Comparison of ENCODE assay signal across 20 cellular contexts in the genomic region with DNA sequence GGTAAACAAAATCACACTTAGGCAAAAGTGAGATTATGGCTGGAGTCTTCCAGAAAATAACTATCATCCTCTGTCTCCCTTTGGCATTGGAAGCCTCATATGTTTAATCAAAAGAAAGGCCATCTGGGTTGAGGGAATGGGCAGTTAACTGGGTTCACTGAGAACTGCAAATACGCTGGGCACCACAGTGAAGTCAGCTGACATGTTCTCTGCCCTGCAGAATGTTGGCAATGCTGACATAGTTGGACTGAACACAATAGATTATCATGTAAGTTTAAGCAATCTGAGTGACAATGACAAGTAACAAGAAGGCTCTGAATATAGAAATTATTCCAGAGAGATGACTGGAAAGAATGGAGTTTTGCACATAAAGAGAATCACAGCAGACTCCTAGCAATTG. TPM values are rescaled to one million over a fixed set of nuclear protein-coding genes. Genes with fewer than 3 reads are reported as not detected.
DNase-seq lines count a peak whose midpoint lies in the region; ATAC-seq, FAIRE-seq and TF ChIP-seq lines count a peak whose summit lies in the region.
"Had no signal": no experiment of that assay in that cellular context is flagged by ENCODE, and none has a peak within 500 bp of the region (broad histone marks: within the 10 kb centered on the region; RNA-seq: fewer than 3 reads in every experiment).

No MANE protein-coding gene starts in this region.

- TF ChIP-seq CTCF in right lobe of liver (IDR thresholded peaks at IDR 0.05) = no peak
- no peak for TF ChIP-seq CTCF in HepG2 (CRISPR knock-in tag; IDR thresholded peaks at IDR 0.05)
- no peak for TF ChIP-seq CTCF in left ventricle myocardium inferior (IDR thresholded peaks at IDR 0.05; ENCODE audit: borderline replicate concordance)
- no peak for TF ChIP-seq CTCF in smooth muscle cell (IDR thresholded peaks at IDR 0.05; ENCODE audit: borderline replicate concordance, insufficient read depth, poor library complexity, severe bottlenecking)
- TF ChIP-seq CTCF in Peyer's patch (IDR thresholded peaks at IDR 0.05) = no peak

- H3K36me3 ChIP-seq in right lobe of liver (no peaks in the 10 kb centered on the region), HepG2 (replicated peaks in 1 of 2; ENCODE audit: control insufficient read depth in 1 of 2, insufficient read depth in 2 of 2, low read length in 2 of 2) (no peaks in the 10 kb centered on the region), left ventricle myocardium inferior (no peaks in the 10 kb centered on the region), smooth muscle cell (ENCODE audit: low read depth) (no peaks in the 10 kb centered on the region), MG63 (no peaks in the 10 kb centered on the region), Peyer's patch (no peaks in the 10 kb centered on the region)
- H3K36me3 ChIP-seq: BLaER1 treated with 17β-estradiol and CSF1 and Interleukin-3, amounts not matched to agents 10 nM and 100 nM had no signal

- H3K4me1 ChIP-seq in right lobe of liver (no peaks in the 10 kb centered on the region), HepG2 (ENCODE audit: insufficient read depth, low read length) (peaks cover 10% of the 10 kb centered on the region), left ventricle myocardium inferior (peaks cover 55% of the 10 kb centered on the region), smooth muscle cell (ENCODE audit: low read depth) (no peaks in the 10 kb centered on the region), Peyer's patch (no peaks in the 10 kb centered on the region)
- H3K4me1 ChIP-seq: BLaER1 treated with 17β-estradiol and CSF1 and Interleukin-3, amounts not matched to agents 10 nM and 100 nM had no signal

- H2AFZ ChIP-seq in HepG2 (ENCODE audit: low read length) (no peak overlapping the region), smooth muscle cell (ENCODE audit: low read depth) (no peak overlapping the region)

- H3K27me3 ChIP-seq in right lobe of liver = no peaks in the 10 kb centered on the region
- H3K27me3 ChIP-seq in HepG2 (ENCODE audit: control insufficient read depth in 1 of 2, insufficient read depth in 2 of 2, low read length in 2 of 2) = peaks cover 0 to 3% of the 10 kb centered on the region in 2 experiments; a peak in 1 of 5 replicates
- H3K27me3 ChIP-seq in left ventricle myocardium inferior (ENCODE audit: low read depth) = no peaks in the 10 kb centered on the region
- no peaks in the 10 kb centered on the region for H3K27me3 ChIP-seq in smooth muscle cell (ENCODE audit: low read depth)
- no peaks in the 10 kb centered on the region for H3K27me3 ChIP-seq in MG63
- H3K27me3 ChIP-seq in Peyer's patch = no peaks in the 10 kb centered on the region
- H3K27me3 ChIP-seq: BLaER1 treated with 17β-estradiol and CSF1 and Interleukin-3, amounts not matched to agents 10 nM and 100 nM had no signal

- FAIRE-seq in HepG2 (lab: Jason Lieb, UNC) = no peak
- FAIRE-seq: D721Med had no signal

- TF ChIP-seq RAD21 in HepG2 (CRISPR knock-in tag; IDR thresholded peaks at IDR 0.05) = no peak

- no peaks in the 10 kb centered on the region for H3K9me3 ChIP-seq in right lobe of liver
- H3K9me3 ChIP-seq in HepG2 (ENCODE audit: low read length) = no peaks in the 10 kb centered on the region
- H3K9me3 ChIP-seq in left ventricle myocardium inferior (replicated peaks) = no peaks in the 10 kb centered on the region
- H3K9me3 ChIP-seq in smooth muscle cell (replicated peaks; ENCODE audit: low read depth) = no peaks in the 10 kb centered on the region
- H3K9me3 ChIP-seq in MG63 = no peaks in the 10 kb centered on the region
- H3K9me3 ChIP-seq in Peyer's patch = no peaks in the 10 kb centered on the region
- H3K9me3 ChIP-seq: BLaER1 treated with 17β-estradiol and CSF1 and Interleukin-3, amounts not matched to agents 10 nM and 100 nM had no signal

- in situ Hi-C loops in HepG2 (cut with HindIII; ENCODE audit: extremely low pct_ligation_motif_present, low pct_unique_long_range_greater_than_20kb) = no loop called here

- WGBS in right lobe of liver (ENCODE audit: insufficient coverage, low coverage, low lambda C conversion rate, missing lambda C conversion rate) = 18% methylated on average over 1 of the region's 1 CpG
- 0% methylated on average over 1 of the region's 1 CpG for WGBS in HepG2 (ENCODE audit: low lambda C conversion rate)
- 91% methylated on average over 1 of the region's 1 CpG for WGBS in smooth muscle cell (ENCODE audit: low lambda C conversion rate)

- H4K20me1 ChIP-seq in HepG2 (ENCODE audit: insufficient read depth, low read length) (no peaks in the 10 kb centered on the region), smooth muscle cell (ENCODE audit: low read depth) (no peaks in the 10 kb centered on the region)
- H4K20me1 ChIP-seq: BLaER1 treated with 17β-estradiol and CSF1 and Interleukin-3, amounts not matched to agents 10 nM and 100 nM had no signal

- H3K4me3 ChIP-seq in right lobe of liver (no peak overlapping the region), HepG2 (replicated peaks in 1 of 3; ENCODE audit: insufficient read depth in 1 of 3, low read depth in 2 of 3, low read length in 3 of 3) (no peak overlapping the region), left ventricle myocardium inferior (no peak overlapping the region), smooth muscle cell (no peak overlapping the region), MG63 (no peak overlapping the region), Peyer's patch (no peak overlapping the region)
- H3K4me3 ChIP-seq: BLaER1 treated with 17β-estradiol and CSF1 and Interleukin-3, amounts not matched to agents 10 nM and 100 nM had no signal

- ATAC-seq in right lobe of liver (peak in 3 of 4 donors; percentile 49 to 98 (median 84)), HepG2 (no peak), GM21619 (IDR thresholded peaks at IDR 0.05; ENCODE audit: unreplicated experiment) (no peak)
- ATAC-seq: PC-3 had no signal

- no peak overlapping the region for H3K9ac ChIP-seq in HepG2 (ENCODE audit: insufficient read depth, low read depth, low read length)
- H3K9ac ChIP-seq in smooth muscle cell (ENCODE audit: low read depth) = no peak overlapping the region
- H3K9ac ChIP-seq: BLaER1 treated with 17β-estradiol and CSF1 and Interleukin-3, amounts not matched to agents 10 nM and 100 nM had no signal

- H3K27ac ChIP-seq in right lobe of liver (peak overlapping the region in 1 of 3 donors; percentile 0), HepG2 (ENCODE audit: extremely low read length, insufficient read depth, low read length) (no peak overlapping the region), left ventricle myocardium inferior (replicated peaks) (peak overlapping the region; percentile 84), smooth muscle cell (ENCODE audit: low read depth) (no peak overlapping the region), Peyer's patch (no peak overlapping the region)
- H3K27ac ChIP-seq: BLaER1 treated with 17β-estradiol and CSF1 and Interleukin-3, amounts not matched to agents 10 nM and 100 nM had no signal

- TF ChIP-seq EP300 in HepG2 (IDR thresholded peaks at IDR 0.05; ENCODE audit: low read depth in 2 of 2, low read length in 2 of 2) (no peak), HepG2 (CRISPR knock-in tag; IDR thresholded peaks at IDR 0.05; ENCODE audit: borderline replicate concordance) (no peak)

- no peaks in the 10 kb centered on the region for H3F3A ChIP-seq in smooth muscle cell (ENCODE audit: low read depth)

- H3K79me2 ChIP-seq in HepG2 (ENCODE audit: insufficient read depth, low read length) (no peaks in the 10 kb centered on the region), smooth muscle cell (ENCODE audit: low read depth) (no peaks in the 10 kb centered on the region)

- POLR2A ChIA-PET in HepG2 (lab: Yijun Ruan, JAX) = no interaction called here

- peak in 2 of 3 donors; percentile 60 to 65 for DNase-seq in right lobe of liver
- no peak for DNase-seq in HepG2 (ENCODE audit: low spot score)
- DNase-seq in left ventricle myocardium inferior = no peak
- peak; percentile 42 for DNase-seq in midbrain (lab: John Stamatoyannopoulos, UW)
- no peak for DNase-seq in smooth muscle cell (lab: John Stamatoyannopoulos, UW; ENCODE audit: unreplicated experiment)
- DNase-seq in MG63 = no peak
- DNase-seq in Peyer's patch = no peak
- DNase-seq: CD8-positive, alpha-beta memory T cell; DMS79; H7; Kasumi-1; NCI-H1105; NCI-H1694; NCI-H2107; NCI-H345; NCI-H69; PC-3 had no signal

- BruUV-seq in HepG2 (replicated peaks; lab: Mats Ljungman, UMichigan) = no TSS peak

- intact Hi-C loops in right lobe of liver (cut with DNase I) (no loop called here), HepG2 (cut with micrococcal nuclease; ENCODE audit: unreplicated experiment) (no loop called here), left ventricle myocardium inferior (cut with micrococcal nuclease) (no loop called here)

- H3K4me2 ChIP-seq in HepG2 (ENCODE audit: low read depth, low read length) (no peak overlapping the region), smooth muscle cell (no peak overlapping the region)
- H3K4me2 ChIP-seq: BLaER1 treated with 17β-estradiol and CSF1 and Interleukin-3, amounts not matched to agents 10 nM and 100 nM had no signal

- TF ChIP-seq POLR2A in right lobe of liver (IDR thresholded peaks at IDR 0.05) = no peak
- no peak for TF ChIP-seq POLR2A in HepG2 (IDR thresholded peaks at IDR 0.05; ENCODE audit: insufficient read depth in 1 of 2, low read depth in 2 of 2, low read length in 2 of 2)
- no peak for TF ChIP-seq POLR2A in Peyer's patch (IDR thresholded peaks at IDR 0.05)

- CTCF ChIA-PET in HepG2 (lab: Yijun Ruan, JAX; ENCODE audit: low intra/inter-chr PET ratio, low total read pairs) = no interaction called here

RNA-seq across cellular contexts. Expression of a gene that starts 43.8 kb away (rescaled TPM):
- total RNA-seq in right lobe of liver (10 to 100 TPM; 11.2 to 17.4 (median 12.8) TPM), HepG2 (2016; rRNA removed; fragmentation: Illumina TruSeq; extraction: Trizol) (22.7 and 23.1 TPM in 2 replicates), left ventricle myocardium inferior (40.7 TPM), smooth muscle cell (8.9 and 9.3 TPM in 2 replicates), Peyer's patch (10 to 100 TPM; 11.9 to 28.9 (median 17.7) TPM)
- 27.5 and 27.9 TPM in 2 replicates for total RNA-seq in HepG2 (2016; cell fraction: cytosol; rRNA removed; fragmentation: Illumina TruSeq; extraction: Trizol; ENCODE audit: low read depth)
- 22.2 TPM in 2 replicates for total RNA-seq in HepG2 (2016; cell fraction: insoluble cytoplasmic fraction; rRNA removed; fragmentation: Illumina TruSeq; extraction: Trizol)
- 40.8 TPM in 2 replicates for total RNA-seq in HepG2 (2016; cell fraction: membrane; rRNA removed; fragmentation: Illumina TruSeq; extraction: Trizol)
- 17.3 and 19.7 TPM in 2 replicates for total RNA-seq in HepG2 (2016; cell fraction: nucleus; rRNA removed; fragmentation: Illumina TruSeq; extraction: Trizol)
- polyA plus RNA-seq in HepG2 (2011; rRNA removed) (31.4 and 32.7 TPM in 2 replicates), smooth muscle cell (14.5 and 18.9 TPM in 2 replicates)
- 31.5 and 41.4 TPM in 2 replicates for polyA plus RNA-seq in HepG2 (2011; cell fraction: cytosol; rRNA removed)
- 11.7 and 14.0 TPM in 2 replicates for polyA plus RNA-seq in HepG2 (2011; cell fraction: nucleus; rRNA removed)
- 22.4 and 22.9 TPM in 2 replicates for polyA plus RNA-seq in HepG2 (2012)
- polyA plus RNA-seq in HepG2 (2016; cell fraction: cytosol; fragmentation: Illumina TruSeq; extraction: Trizol; ENCODE audit: low read depth) = 31.1 and 35.4 TPM in 2 replicates
- polyA plus RNA-seq in HepG2 (2016; cell fraction: insoluble cytoplasmic fraction; fragmentation: Illumina TruSeq; extraction: Trizol; ENCODE audit: low read depth) = 19.7 and 22.1 TPM in 2 replicates
- 35.4 and 35.7 TPM in 2 replicates for polyA plus RNA-seq in HepG2 (2016; cell fraction: membrane; fragmentation: Illumina TruSeq; extraction: Trizol; ENCODE audit: low read depth)
- polyA plus RNA-seq in HepG2 (2016; cell fraction: nucleus; fragmentation: Illumina TruSeq; extraction: Trizol; ENCODE audit: insufficient read depth, low read depth) = 19.1 and 20.3 TPM in 2 replicates
- polyA minus RNA-seq in HepG2 (2011; rRNA and poly(A)+ RNA removed; ENCODE audit: low replicate concordance) = 13.5 and 16.0 TPM in 2 replicates
- polyA minus RNA-seq in HepG2 (2011; cell fraction: cytosol; rRNA and poly(A)+ RNA removed) = 5.9 and 7.1 TPM in 2 replicates
- polyA minus RNA-seq in HepG2 (2011; cell fraction: nucleus; rRNA and poly(A)+ RNA removed) = 22.5 and 28.8 TPM in 2 replicates
- total RNA-seq in MG63 (2014; rRNA removed; shearing (Covaris generic); ENCODE audit: low replicate concordance) = 16.9 and 38.2 TPM in 2 replicates

Comparison
In these comparisons a context has a peak if more than half of its experiments do, and no peak if none do; other contexts are left out.
1. ATAC-seq: peak in right lobe of liver (3 of 4); none in HepG2 (single experiment) and GM21619 (single experiment).
2. DNase-seq: peak in right lobe of liver (2 of 3) and midbrain (single experiment); none in HepG2 (single experiment), left ventricle myocardium inferior (single experiment), smooth muscle cell (single experiment), MG63 (single experiment) and Peyer's patch (0 of 3).